Comparison of ENCODE assay signal across 17 cellular contexts in genomic region chr22:50221410-50222300, GRCh38. TPM values are rescaled to one million over a fixed set of nuclear protein-coding genes. Genes with fewer than 3 reads are reported as not detected.
DNase-seq lines count a peak whose midpoint lies in the region; ATAC-seq, FAIRE-seq and TF ChIP-seq lines count a peak whose summit lies in the region.
"Had no signal": no experiment of that assay in that cellular context is flagged by ENCODE, and none has a peak within 500 bp of the region (broad histone marks: within the 10 kb centered on the region; RNA-seq: fewer than 3 reads in every experiment).

No MANE protein-coding gene starts in this region.

- POLR2A ChIA-PET in WTC11 (lab: Charles Lee): no interaction called here

- peak; percentile 13 for ATAC-seq in GM23338
- ATAC-seq in memory B cell (ENCODE audit: low read depth): peak; percentile 25
- ATAC-seq in WTC11: no peak
- ATAC-seq: T-cell had no signal

- DNase-seq in GM23338 (ENCODE audit: low spot score) (no peak), astrocyte of the spinal cord (ENCODE audit: low read depth, low spot score) (no peak), memory B cell (ENCODE audit: low spot score in 2 of 2) (no peak), NCI-H187 treated with DMSO at 0.1 percent for 48 hours (lab: John Stamatoyannopoulos, UW) (no peak), H54 (ENCODE audit: insufficient read length, low spot score) (no peak), WTC11 (ENCODE audit: low spot score) (no peak)
- DNase-seq: BE2C; GDM1; NCI-H1048; NCI-H2029 treated with DMSO at 0.1 percent for 48 hours; NK-92 treated with Interleukin-12 subunit alpha and Interleukin-12 subunit beta, amount 100 ng/mL, for 24 hours; stimulated activated naive CD4-positive, alpha-beta T cell; tibial artery had no signal

- H3K9me2 ChIP-seq in DOHH2 (replicated peaks; ENCODE audit: control insufficient read depth, low read length) (no peaks in the 10 kb centered on the region), GM23338 (ENCODE audit: insufficient read depth) (no peaks in the 10 kb centered on the region)

- H3K4me3 Mint-ChIP-seq in GM23338 (no peak overlapping the region), memory B cell (no peak overlapping the region), WTC11 (no peak overlapping the region)
- H3K4me3 Mint-ChIP-seq: activated naive CD8-positive, alpha-beta T cell; T-cell had no signal

- H3F3A ChIP-seq in DOHH2 (ENCODE audit: control insufficient read depth, insufficient read depth): no peaks in the 10 kb centered on the region
- no peaks in the 10 kb centered on the region for H3F3A ChIP-seq in GM23338 (replicated peaks; ENCODE audit: low read depth)

- H3K79me2 ChIP-seq in DOHH2 (ENCODE audit: control insufficient read depth, low read length): no peaks in the 10 kb centered on the region
- H3K79me2 ChIP-seq in GM23338 (replicated peaks; ENCODE audit: insufficient read depth): no peaks in the 10 kb centered on the region

- no peaks in the 10 kb centered on the region for H3K27me3 ChIP-seq in DOHH2 (ENCODE audit: control insufficient read depth, low read length)
- H3K27me3 ChIP-seq in GM23338 (ENCODE audit: insufficient read depth): no peaks in the 10 kb centered on the region
- H3K27me3 ChIP-seq: BE2C, tibial artery had no signal

- H3K36me3 Mint-ChIP-seq in GM23338 (ENCODE audit: low read depth): peaks cover 53% of the 10 kb centered on the region
- H3K36me3 Mint-ChIP-seq in memory B cell: peaks cover 15% of the 10 kb centered on the region
- peaks cover 33% of the 10 kb centered on the region for H3K36me3 Mint-ChIP-seq in WTC11

- FAIRE-seq in H54 (lab: Jason Lieb, UNC): no peak
- FAIRE-seq: colon had no signal

- in situ Hi-C loops in astrocyte of the spinal cord (cut with HindIII; ENCODE audit: low sequenced_read_pairs): no loop called here

- TF ChIP-seq CTCF in DOHH2 (IDR thresholded peaks at IDR 0.05; ENCODE audit: low read depth, low read length, poor library complexity, severe bottlenecking) (peak; percentile 51), GM23338 (conservative IDR thresholded peaks at IDR 0.05; ENCODE audit: low read depth in 2 of 2) (peak in 1 of 2 experiments; percentile 54; a peak in 2 of 4 replicates), astrocyte of the spinal cord (IDR thresholded peaks at IDR 0.05; ENCODE audit: low read depth, low read length) (peak; percentile 14), WTC11 (IDR thresholded peaks at IDR 0.05) (no peak)

- no peaks in the 10 kb centered on the region for H3K9me3 ChIP-seq in DOHH2 (ENCODE audit: control insufficient read depth, insufficient read depth, low read length)
- H3K9me3 ChIP-seq: BE2C, tibial artery had no signal

- no peak for TF ChIP-seq POLR2A in H54 (IDR thresholded peaks at IDR 0.05; ENCODE audit: low read depth, low read length)

- no peaks in the 10 kb centered on the region for H4K20me1 ChIP-seq in DOHH2 (ENCODE audit: control insufficient read depth, insufficient read depth, low read depth, low read length)
- H4K20me1 ChIP-seq in GM23338 (replicated peaks; ENCODE audit: insufficient read depth): peaks cover 5% of the 10 kb centered on the region; the same call in 1 of the 2 replicates

- H3K27ac Mint-ChIP-seq in GM23338 (no peak overlapping the region), memory B cell (peak overlapping the region; percentile 17), WTC11 (no peak overlapping the region)
- H3K27ac Mint-ChIP-seq: activated naive CD8-positive, alpha-beta T cell; T-cell had no signal

- H3K27me3 Mint-ChIP-seq in GM23338 (ENCODE audit: insufficient read depth, low read depth, poor library complexity) (peaks cover 7% of the 10 kb centered on the region), memory B cell (no peaks in the 10 kb centered on the region), WTC11 (ENCODE audit: low read depth) (no peaks in the 10 kb centered on the region)
- H3K27me3 Mint-ChIP-seq: activated naive CD8-positive, alpha-beta T cell; T-cell had no signal

- peaks cover 79% of the 10 kb centered on the region for H3K36me3 ChIP-seq in DOHH2 (ENCODE audit: control insufficient read depth, low read length)
- no peaks in the 10 kb centered on the region for H3K36me3 ChIP-seq in GM23338 (ENCODE audit: insufficient read depth)

- H3K27ac ChIP-seq in DOHH2 (ENCODE audit: low read depth, low read length) (no peak overlapping the region), GM23338 (ENCODE audit: low read depth) (no peak overlapping the region)
- H3K27ac ChIP-seq: tibial artery had no signal

- H3K4me2 ChIP-seq in DOHH2 (ENCODE audit: low read length) (no peak overlapping the region), GM23338 (no peak overlapping the region)

- CTCF ChIA-PET in WTC11 (lab: Charles Lee): interaction anchor here (0.7 to 1.0 kb wide), 3 partner anchors 19 to 80 kb away, joined by 3 to 5 read pairs (median 3); no protein-coding TSS in a partner anchor

- H3K4me3 ChIP-seq in DOHH2 (ENCODE audit: low read length) (no peak overlapping the region), GM23338 (no peak overlapping the region), astrocyte of the spinal cord (ENCODE audit: low read depth, low read length) (no peak overlapping the region)
- H3K4me3 ChIP-seq: tibial artery had no signal

- H2AFZ ChIP-seq in GM23338: no peak overlapping the region

- peaks cover 2% of the 10 kb centered on the region; the same call in 1 of the 3 replicates for H3K4me1 Mint-ChIP-seq in GM23338
- no peaks in the 10 kb centered on the region for H3K4me1 Mint-ChIP-seq in memory B cell
- peaks cover 5% of the 10 kb centered on the region; the same call in 1 of the 2 replicates for H3K4me1 Mint-ChIP-seq in WTC11
- H3K4me1 Mint-ChIP-seq: T-cell had no signal

- H3K9me3 Mint-ChIP-seq in GM23338: no peaks in the 10 kb centered on the region
- no peaks in the 10 kb centered on the region for H3K9me3 Mint-ChIP-seq in memory B cell
- no peaks in the 10 kb centered on the region for H3K9me3 Mint-ChIP-seq in WTC11
- H3K9me3 Mint-ChIP-seq: T-cell had no signal

- H3K4me1 ChIP-seq in DOHH2 (ENCODE audit: control insufficient read depth, low read length) (no peaks in the 10 kb centered on the region), GM23338 (ENCODE audit: insufficient read depth) (no peaks in the 10 kb centered on the region; the same call in 1 of the 2 replicates)
- H3K4me1 ChIP-seq: tibial artery had no signal

TF ChIP-seq in GM23338, 12 proteins besides CTCF, POLR2A, EP300 and RAD21 (continues in another document):
- TF ChIP-seq POLR2AphosphoS5 (IDR thresholded peaks at IDR 0.05; ENCODE audit: low read depth) (no peak), ZNF114 (CRISPR knock-in tag; IDR thresholded peaks at IDR 0.05) (no peak), CREB1 (CRISPR knock-in tag; IDR thresholded peaks at IDR 0.05; ENCODE audit: low read depth) (no peak)

TF ChIP-seq in WTC11, 78 proteins besides CTCF, POLR2A, EP300 and RAD21 (continues in another document):
- no peak for TF ChIP-seq GABPB1 (CRISPR knock-in tag; IDR thresholded peaks at IDR 0.05)
- no peak for TF ChIP-seq IRF2 (CRISPR knock-in tag; IDR thresholded peaks at IDR 0.05; ENCODE audit: borderline replicate concordance, low read depth)
- no peak for TF ChIP-seq USF1 (CRISPR knock-in tag; IDR thresholded peaks at IDR 0.05)
- no peak for TF ChIP-seq NFE2L1 (CRISPR knock-in tag; IDR thresholded peaks at IDR 0.05)
- TF ChIP-seq, protein P1, sequence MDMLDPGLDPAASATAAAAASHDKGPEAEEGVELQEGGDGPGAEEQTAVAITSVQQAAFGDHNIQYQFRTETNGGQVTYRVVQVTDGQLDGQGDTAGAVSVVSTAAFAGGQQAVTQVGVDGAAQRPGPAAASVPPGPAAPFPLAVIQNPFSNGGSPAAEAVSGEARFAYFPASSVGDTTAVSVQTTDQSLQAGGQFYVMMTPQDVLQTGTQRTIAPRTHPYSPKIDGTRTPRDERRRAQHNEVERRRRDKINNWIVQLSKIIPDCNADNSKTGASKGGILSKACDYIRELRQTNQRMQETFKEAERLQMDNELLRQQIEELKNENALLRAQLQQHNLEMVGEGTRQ (CRISPR knock-in tag; IDR thresholded peaks at IDR 0.05): no peak
- TF ChIP-seq GTF2I (CRISPR knock-in tag; conservative IDR thresholded peaks at IDR 0.05): no peak
- TF ChIP-seq GRHL2 (CRISPR knock-in tag; IDR thresholded peaks at IDR 0.05; ENCODE audit: insufficient replicate concordance, severe bottlenecking): no peak

RNA-seq across cellular contexts. Expression of gene SELENOO, which starts 20.8 kb away (rescaled TPM):
- total RNA-seq in GM23338 (2014; rRNA removed; shearing (Covaris generic)): 16.9 and 21.3 TPM in 2 replicates
- polyA plus RNA-seq in GM23338 (2016; fragmentation: Nextera tagmentation; extraction: Ambion mirVana): 6.8 and 8.6 TPM in 2 replicates
- total RNA-seq in WTC11 (2021): 27.0 to 29.8 TPM (median 28.8 TPM) in 3 replicates

RNA-seq across cellular contexts. Expression of gene TUBGCP6, which starts 23.2 kb away (rescaled TPM):
- 32.7 and 47.1 TPM in 2 replicates for total RNA-seq in GM23338 (2014; rRNA removed; shearing (Covaris generic))
- 18.6 TPM in 2 replicates for polyA plus RNA-seq in GM23338 (2016; fragmentation: Nextera tagmentation; extraction: Ambion mirVana)
- total RNA-seq in WTC11 (2021): 36.3 to 45.4 TPM (median 40.8 TPM) in 3 replicates

RNA-seq across cellular contexts. Expression of gene HDAC10, which starts 29.4 kb away (rescaled TPM):
- 32.4 and 41.9 TPM in 2 replicates for total RNA-seq in GM23338 (2014; rRNA removed; shearing (Covaris generic))
- 4.1 and 5.1 TPM in 2 replicates for polyA plus RNA-seq in GM23338 (2016; fragmentation: Nextera tagmentation; extraction: Ambion mirVana)
- 31.9 to 40.9 TPM (median 38.2 TPM) in 3 replicates for total RNA-seq in WTC11 (2021)

RNA-seq across cellular contexts. Expression of gene TRABD, which starts 35.9 kb away (rescaled TPM):
- total RNA-seq in GM23338 (2014; rRNA removed; shearing (Covaris generic)): 58.6 and 66.1 TPM in 2 replicates
- polyA plus RNA-seq in GM23338 (2016; fragmentation: Nextera tagmentation; extraction: Ambion mirVana): 40.8 and 44.1 TPM in 2 replicates
- 79.9 to 90.4 TPM (median 81.3 TPM) in 3 replicates for total RNA-seq in WTC11 (2021)

RNA-seq across cellular contexts. Expression of gene MAPK12, which starts 39.8 kb away (rescaled TPM):
- 20.4 and 26.1 TPM in 2 replicates for total RNA-seq in GM23338 (2014; rRNA removed; shearing (Covaris generic))
- polyA plus RNA-seq in GM23338 (2016; fragmentation: Nextera tagmentation; extraction: Ambion mirVana): 10.4 and 15.8 TPM in 2 replicates
- total RNA-seq in WTC11 (2021): 26.9 to 31.0 TPM (median 28.8 TPM) in 3 replicates
